ENCODE assay signal across 1 cellular context in the genomic region with DNA sequence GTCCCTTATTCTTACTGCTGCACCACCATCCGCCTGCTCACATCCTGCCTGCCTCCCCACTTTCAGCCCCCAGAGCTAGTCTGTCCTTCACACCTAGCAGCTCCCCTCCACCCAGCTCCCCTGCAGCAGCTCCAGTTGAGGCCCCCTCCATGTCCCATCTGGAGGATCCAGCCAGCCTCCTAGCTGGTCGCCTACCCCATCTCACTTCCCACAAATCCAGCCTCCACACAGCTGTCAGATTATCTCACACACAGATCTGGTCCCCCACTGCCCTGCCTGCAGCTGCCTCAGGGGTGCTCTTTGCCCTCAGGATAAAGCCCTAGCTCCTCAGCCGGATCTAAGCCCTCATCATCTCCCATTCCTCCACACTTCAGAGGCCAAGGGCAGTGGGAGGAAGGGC.
A peak's percentile ranks its signal among the peaks of the same experiment; 100 is the strongest.
TF ChIP-seq lines count a peak whose summit lies in the region.

No MANE protein-coding gene starts in this region.

TF ChIP-seq in HepG2, 621 proteins besides CTCF, POLR2A, EP300 and RAD21 (continued from another document and continues in another):
- TF ChIP-seq, protein P1, sequence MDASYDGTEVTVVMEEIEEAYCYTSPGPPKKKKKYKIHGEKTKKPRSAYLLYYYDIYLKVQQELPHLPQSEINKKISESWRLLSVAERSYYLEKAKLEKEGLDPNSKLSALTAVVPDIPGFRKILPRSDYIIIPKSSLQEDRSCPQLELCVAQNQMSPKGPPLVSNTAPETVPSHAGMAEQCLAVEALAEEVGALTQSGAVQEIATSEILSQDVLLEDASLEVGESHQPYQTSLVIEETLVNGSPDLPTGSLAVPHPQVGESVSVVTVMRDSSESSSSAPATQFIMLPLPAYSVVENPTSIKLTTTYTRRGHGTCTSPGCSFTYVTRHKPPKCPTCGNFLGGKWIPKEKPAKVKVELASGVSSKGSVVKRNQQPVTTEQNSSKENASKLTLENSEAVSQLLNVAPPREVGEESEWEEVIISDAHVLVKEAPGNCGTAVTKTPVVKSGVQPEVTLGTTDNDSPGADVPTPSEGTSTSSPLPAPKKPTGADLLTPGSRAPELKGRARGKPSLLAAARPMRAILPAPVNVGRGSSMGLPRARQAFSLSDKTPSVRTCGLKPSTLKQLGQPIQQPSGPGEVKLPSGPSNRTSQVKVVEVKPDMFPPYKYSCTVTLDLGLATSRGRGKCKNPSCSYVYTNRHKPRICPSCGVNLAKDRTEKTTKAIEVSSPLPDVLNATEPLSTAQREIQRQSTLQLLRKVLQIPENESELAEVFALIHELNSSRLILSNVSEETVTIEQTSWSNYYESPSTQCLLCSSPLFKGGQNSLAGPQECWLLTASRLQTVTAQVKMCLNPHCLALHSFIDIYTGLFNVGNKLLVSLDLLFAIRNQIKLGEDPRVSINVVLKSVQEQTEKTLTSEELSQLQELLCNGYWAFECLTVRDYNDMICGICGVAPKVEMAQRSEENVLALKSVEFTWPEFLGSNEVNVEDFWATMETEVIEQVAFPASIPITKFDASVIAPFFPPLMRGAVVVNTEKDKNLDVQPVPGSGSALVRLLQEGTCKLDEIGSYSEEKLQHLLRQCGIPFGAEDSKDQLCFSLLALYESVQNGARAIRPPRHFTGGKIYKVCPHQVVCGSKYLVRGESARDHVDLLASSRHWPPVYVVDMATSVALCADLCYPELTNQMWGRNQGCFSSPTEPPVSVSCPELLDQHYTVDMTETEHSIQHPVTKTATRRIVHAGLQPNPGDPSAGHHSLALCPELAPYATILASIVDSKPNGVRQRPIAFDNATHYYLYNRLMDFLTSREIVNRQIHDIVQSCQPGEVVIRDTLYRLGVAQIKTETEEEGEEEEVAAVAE (CRISPR knock-in tag; IDR thresholded peaks at IDR 0.05; ENCODE audit: borderline replicate concordance): no peak
- TF ChIP-seq HHEX (CRISPR knock-in tag; IDR thresholded peaks at IDR 0.05) (no peak), HNF4A (CRISPR knock-in tag; IDR thresholded peaks at IDR 0.05) (peak; percentile 78), AGO2 (optimal IDR thresholded peaks at IDR 0.05; ENCODE audit: low read depth, low read length) (peak; percentile 67), MEF2D (CRISPR knock-in tag; IDR thresholded peaks at IDR 0.05) (0 out of 2 replicates have a peak, but pooled peaks have one; percentile 7), NR2F6 (IDR thresholded peaks at IDR 0.05) (no peak), NR2F6 (CRISPR knock-in tag; IDR thresholded peaks at IDR 0.05) (0 out of 2 replicates have a peak, but pooled peaks have one; percentile 52), FOSL2 (CRISPR knock-in tag; IDR thresholded peaks at IDR 0.05) (no peak; the same call in 1 of the 2 replicates), KLF12 (CRISPR knock-in tag; IDR thresholded peaks at IDR 0.05; ENCODE audit: borderline replicate concordance) (no peak), KLF15 (CRISPR knock-in tag; IDR thresholded peaks at IDR 0.05; ENCODE audit: borderline replicate concordance) (no peak), ZNF580 (CRISPR knock-in tag; IDR thresholded peaks at IDR 0.05; ENCODE audit: borderline replicate concordance, low read depth) (no peak), MED1 (CRISPR knock-in tag; IDR thresholded peaks at IDR 0.05) (no peak), ZNF558 (CRISPR knock-in tag; IDR thresholded peaks at IDR 0.05; ENCODE audit: borderline replicate concordance) (0 out of 2 replicates have a peak, but pooled peaks have one; percentile 68), ZBTB33 (CRISPR knock-in tag; IDR thresholded peaks at IDR 0.05) (0 out of 2 replicates have a peak, but pooled peaks have one; percentile 16), PCBP2 (optimal IDR thresholded peaks at IDR 0.05; ENCODE audit: low read depth, low read length, poor library complexity, severe bottlenecking) (no peak), MXI1 (IDR thresholded peaks at IDR 0.05; ENCODE audit: borderline replicate concordance, low read depth, low read length) (no peak), FOXA3 (CRISPR knock-in tag; IDR thresholded peaks at IDR 0.05) (peak; percentile 18; the same call in 1 of the 2 replicates), CREB1 (IDR thresholded peaks at IDR 0.05) (no peak), CREB1 (CRISPR knock-in tag; IDR thresholded peaks at IDR 0.05) (no peak), ZNF75D (CRISPR knock-in tag; IDR thresholded peaks at IDR 0.05; ENCODE audit: borderline replicate concordance) (no peak), ZSCAN29 (CRISPR knock-in tag; conservative IDR thresholded peaks at IDR 0.05) (no peak; the same call in 1 of the 2 replicates), ZNF232 (CRISPR knock-in tag; IDR thresholded peaks at IDR 0.05; ENCODE audit: borderline replicate concordance) (no peak), ZNF512 (CRISPR knock-in tag; IDR thresholded peaks at IDR 0.05) (no peak), KAT8 (CRISPR knock-in tag; IDR thresholded peaks at IDR 0.05) (no peak), ZNF772 (CRISPR knock-in tag; IDR thresholded peaks at IDR 0.05) (no peak), ZNF205 (CRISPR knock-in tag; IDR thresholded peaks at IDR 0.05) (no peak), RFXAP (CRISPR knock-in tag; IDR thresholded peaks at IDR 0.05; ENCODE audit: borderline replicate concordance) (no peak)
- TF ChIP-seq, protein P2, sequence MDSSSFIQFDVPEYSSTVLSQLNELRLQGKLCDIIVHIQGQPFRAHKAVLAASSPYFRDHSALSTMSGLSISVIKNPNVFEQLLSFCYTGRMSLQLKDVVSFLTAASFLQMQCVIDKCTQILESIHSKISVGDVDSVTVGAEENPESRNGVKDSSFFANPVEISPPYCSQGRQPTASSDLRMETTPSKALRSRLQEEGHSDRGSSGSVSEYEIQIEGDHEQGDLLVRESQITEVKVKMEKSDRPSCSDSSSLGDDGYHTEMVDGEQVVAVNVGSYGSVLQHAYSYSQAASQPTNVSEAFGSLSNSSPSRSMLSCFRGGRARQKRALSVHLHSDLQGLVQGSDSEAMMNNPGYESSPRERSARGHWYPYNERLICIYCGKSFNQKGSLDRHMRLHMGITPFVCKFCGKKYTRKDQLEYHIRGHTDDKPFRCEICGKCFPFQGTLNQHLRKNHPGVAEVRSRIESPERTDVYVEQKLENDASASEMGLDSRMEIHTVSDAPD (CRISPR knock-in tag; IDR thresholded peaks at IDR 0.05): no peak
- TF ChIP-seq, protein P3, sequence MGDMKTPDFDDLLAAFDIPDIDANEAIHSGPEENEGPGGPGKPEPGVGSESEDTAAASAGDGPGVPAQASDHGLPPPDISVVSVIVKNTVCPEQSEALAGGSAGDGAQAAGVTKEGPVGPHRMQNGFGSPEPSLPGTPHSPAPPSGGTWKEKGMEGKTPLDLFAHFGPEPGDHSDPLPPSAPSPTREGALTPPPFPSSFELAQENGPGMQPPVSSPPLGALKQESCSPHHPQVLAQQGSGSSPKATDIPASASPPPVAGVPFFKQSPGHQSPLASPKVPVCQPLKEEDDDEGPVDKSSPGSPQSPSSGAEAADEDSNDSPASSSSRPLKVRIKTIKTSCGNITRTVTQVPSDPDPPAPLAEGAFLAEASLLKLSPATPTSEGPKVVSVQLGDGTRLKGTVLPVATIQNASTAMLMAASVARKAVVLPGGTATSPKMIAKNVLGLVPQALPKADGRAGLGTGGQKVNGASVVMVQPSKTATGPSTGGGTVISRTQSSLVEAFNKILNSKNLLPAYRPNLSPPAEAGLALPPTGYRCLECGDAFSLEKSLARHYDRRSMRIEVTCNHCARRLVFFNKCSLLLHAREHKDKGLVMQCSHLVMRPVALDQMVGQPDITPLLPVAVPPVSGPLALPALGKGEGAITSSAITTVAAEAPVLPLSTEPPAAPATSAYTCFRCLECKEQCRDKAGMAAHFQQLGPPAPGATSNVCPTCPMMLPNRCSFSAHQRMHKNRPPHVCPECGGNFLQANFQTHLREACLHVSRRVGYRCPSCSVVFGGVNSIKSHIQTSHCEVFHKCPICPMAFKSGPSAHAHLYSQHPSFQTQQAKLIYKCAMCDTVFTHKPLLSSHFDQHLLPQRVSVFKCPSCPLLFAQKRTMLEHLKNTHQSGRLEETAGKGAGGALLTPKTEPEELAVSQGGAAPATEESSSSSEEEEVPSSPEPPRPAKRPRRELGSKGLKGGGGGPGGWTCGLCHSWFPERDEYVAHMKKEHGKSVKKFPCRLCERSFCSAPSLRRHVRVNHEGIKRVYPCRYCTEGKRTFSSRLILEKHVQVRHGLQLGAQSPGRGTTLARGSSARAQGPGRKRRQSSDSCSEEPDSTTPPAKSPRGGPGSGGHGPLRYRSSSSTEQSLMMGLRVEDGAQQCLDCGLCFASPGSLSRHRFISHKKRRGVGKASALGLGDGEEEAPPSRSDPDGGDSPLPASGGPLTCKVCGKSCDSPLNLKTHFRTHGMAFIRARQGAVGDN (CRISPR knock-in tag; IDR thresholded peaks at IDR 0.05): peak; percentile 42
- TF ChIP-seq, protein P4, sequence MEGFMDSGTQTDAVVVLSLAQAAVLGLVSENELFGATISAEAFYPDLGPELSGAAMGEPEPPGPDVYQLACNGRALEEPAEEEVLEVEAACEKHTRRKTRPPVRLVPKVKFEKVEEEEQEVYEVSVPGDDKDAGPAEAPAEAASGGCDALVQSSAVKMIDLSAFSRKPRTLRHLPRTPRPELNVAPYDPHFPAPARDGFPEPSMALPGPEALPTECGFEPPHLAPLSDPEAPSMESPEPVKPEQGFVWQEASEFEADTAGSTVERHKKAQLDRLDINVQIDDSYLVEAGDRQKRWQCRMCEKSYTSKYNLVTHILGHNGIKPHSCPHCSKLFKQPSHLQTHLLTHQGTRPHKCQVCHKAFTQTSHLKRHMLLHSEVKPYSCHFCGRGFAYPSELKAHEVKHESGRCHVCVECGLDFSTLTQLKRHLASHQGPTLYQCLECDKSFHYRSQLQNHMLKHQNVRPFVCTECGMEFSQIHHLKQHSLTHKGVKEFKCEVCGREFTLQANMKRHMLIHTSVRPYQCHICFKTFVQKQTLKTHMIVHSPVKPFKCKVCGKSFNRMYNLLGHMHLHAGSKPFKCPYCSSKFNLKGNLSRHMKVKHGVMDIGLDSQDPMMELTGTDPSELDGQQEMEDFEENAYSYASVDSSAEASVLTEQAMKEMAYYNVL (CRISPR knock-in tag; IDR thresholded peaks at IDR 0.05; ENCODE audit: borderline replicate concordance): 0 out of 2 replicates have a peak, but pooled peaks have one; percentile 21
- TF ChIP-seq, protein P5, sequence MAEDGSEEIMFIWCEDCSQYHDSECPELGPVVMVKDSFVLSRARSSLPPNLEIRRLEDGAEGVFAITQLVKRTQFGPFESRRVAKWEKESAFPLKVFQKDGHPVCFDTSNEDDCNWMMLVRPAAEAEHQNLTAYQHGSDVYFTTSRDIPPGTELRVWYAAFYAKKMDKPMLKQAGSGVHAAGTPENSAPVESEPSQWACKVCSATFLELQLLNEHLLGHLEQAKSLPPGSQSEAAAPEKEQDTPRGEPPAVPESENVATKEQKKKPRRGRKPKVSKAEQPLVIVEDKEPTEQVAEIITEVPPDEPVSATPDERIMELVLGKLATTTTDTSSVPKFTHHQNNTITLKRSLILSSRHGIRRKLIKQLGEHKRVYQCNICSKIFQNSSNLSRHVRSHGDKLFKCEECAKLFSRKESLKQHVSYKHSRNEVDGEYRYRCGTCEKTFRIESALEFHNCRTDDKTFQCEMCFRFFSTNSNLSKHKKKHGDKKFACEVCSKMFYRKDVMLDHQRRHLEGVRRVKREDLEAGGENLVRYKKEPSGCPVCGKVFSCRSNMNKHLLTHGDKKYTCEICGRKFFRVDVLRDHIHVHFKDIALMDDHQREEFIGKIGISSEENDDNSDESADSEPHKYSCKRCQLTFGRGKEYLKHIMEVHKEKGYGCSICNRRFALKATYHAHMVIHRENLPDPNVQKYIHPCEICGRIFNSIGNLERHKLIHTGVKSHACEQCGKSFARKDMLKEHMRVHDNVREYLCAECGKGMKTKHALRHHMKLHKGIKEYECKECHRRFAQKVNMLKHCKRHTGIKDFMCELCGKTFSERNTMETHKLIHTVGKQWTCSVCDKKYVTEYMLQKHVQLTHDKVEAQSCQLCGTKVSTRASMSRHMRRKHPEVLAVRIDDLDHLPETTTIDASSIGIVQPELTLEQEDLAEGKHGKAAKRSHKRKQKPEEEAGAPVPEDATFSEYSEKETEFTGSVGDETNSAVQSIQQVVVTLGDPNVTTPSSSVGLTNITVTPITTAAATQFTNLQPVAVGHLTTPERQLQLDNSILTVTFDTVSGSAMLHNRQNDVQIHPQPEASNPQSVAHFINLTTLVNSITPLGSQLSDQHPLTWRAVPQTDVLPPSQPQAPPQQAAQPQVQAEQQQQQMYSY (CRISPR knock-in tag; IDR thresholded peaks at IDR 0.05): no peak
